ENCODE assay signal across 8 cellular contexts in genomic region chr1:150613061-150613920, GRCh38. TPM values are rescaled to one million over a fixed set of nuclear protein-coding genes. Genes with fewer than 3 reads are reported as not detected.
DNase-seq lines count a peak whose midpoint lies in the region; ATAC-seq, FAIRE-seq and TF ChIP-seq lines count a peak whose summit lies in the region.

No MANE protein-coding gene starts in this region.

- peak; percentile 42 for ATAC-seq in GM18520 (IDR thresholded peaks at IDR 0.05; ENCODE audit: unreplicated experiment)

- H3K27ac ChIP-seq in ACC112 (ENCODE audit: low read depth, low read length), result peak overlapping the region; percentile 100
- peak overlapping the region; percentile 91 for H3K27ac ChIP-seq in MM.1S (ENCODE audit: low read length)
- peak overlapping the region; percentile 72 to 74 for H3K27ac ChIP-seq in testis

- H3K9me3 ChIP-seq in MM.1S (replicated peaks; ENCODE audit: insufficient read depth, low read length), result no peaks in the 10 kb centered on the region
- no peaks in the 10 kb centered on the region for H3K9me3 ChIP-seq in testis

- H3K9me2 ChIP-seq in MM.1S (replicated peaks; ENCODE audit: insufficient read depth, low read length), result no peaks in the 10 kb centered on the region

- H3F3A ChIP-seq in MM.1S (ENCODE audit: insufficient read depth, low read length), result peaks cover 46% of the 10 kb centered on the region

- H3K9ac ChIP-seq in MM.1S (ENCODE audit: low read length), result peak overlapping the region; percentile 68

- DNase-seq in MM.1S (peak; percentile 70), T-helper 9 cell (peak; percentile 29), midbrain (lab: John Stamatoyannopoulos, UW) (peak; percentile 15), testis (no peak), occipital lobe (lab: John Stamatoyannopoulos, UW) (no peak)

- peak; percentile 58 for FAIRE-seq in colon (lab: Jason Lieb, UNC)

- H2AFZ ChIP-seq in ACC112 (ENCODE audit: low read length, unreplicated experiment) (no peak overlapping the region), MM.1S (ENCODE audit: low read length) (no peak overlapping the region)

- TF ChIP-seq CTCF in MM.1S (IDR thresholded peaks at IDR 0.05; ENCODE audit: low read length), result no peak
- no peak for TF ChIP-seq CTCF in testis (IDR thresholded peaks at IDR 0.05)

- H3K79me2 ChIP-seq in ACC112 (ENCODE audit: control insufficient read depth, insufficient read depth, low read length, unreplicated experiment), result peaks cover 3% of the 10 kb centered on the region
- H3K79me2 ChIP-seq in MM.1S (ENCODE audit: low read length), result peaks cover 12% of the 10 kb centered on the region

- peak overlapping the region; percentile 55 for H3K4me2 ChIP-seq in MM.1S (ENCODE audit: low read depth, low read length)

- H3K36me3 ChIP-seq in ACC112 (ENCODE audit: insufficient read depth, low read length), result peaks cover 24% of the 10 kb centered on the region
- H3K36me3 ChIP-seq in MM.1S (replicated peaks; ENCODE audit: insufficient read depth, low read length), result no peaks in the 10 kb centered on the region; the same call in 1 of the 2 replicates
- no peaks in the 10 kb centered on the region for H3K36me3 ChIP-seq in testis (ENCODE audit: low read depth, missing control alignments)

- H3K4me3 ChIP-seq in ACC112 (ENCODE audit: low read depth, low read length), result peak overlapping the region; percentile 47
- H3K4me3 ChIP-seq in MM.1S (ENCODE audit: low read length), result peak overlapping the region; percentile 8; the same call in 1 of the 2 replicates
- H3K4me3 ChIP-seq in testis, result no peak overlapping the region

- intact Hi-C loops in testis (cut with DNase I; ENCODE audit: low total_unique reads), result no loop called here

- H3K27me3 ChIP-seq in ACC112 (ENCODE audit: insufficient read depth, low read length), result no peaks in the 10 kb centered on the region
- no peaks in the 10 kb centered on the region for H3K27me3 ChIP-seq in MM.1S (replicated peaks; ENCODE audit: insufficient read depth, low read length)
- no peaks in the 10 kb centered on the region for H3K27me3 ChIP-seq in testis

- H3K4me1 ChIP-seq in ACC112 (ENCODE audit: control insufficient read depth, insufficient read depth, low read length, unreplicated experiment) (peaks cover 54% of the 10 kb centered on the region), MM.1S (ENCODE audit: low read length) (peaks cover 40% of the 10 kb centered on the region), testis (peaks cover 30% of the 10 kb centered on the region)

- WGBS in testis, 2 donors, result 63 to 66% methylated on average over 12 of the region's 12 CpGs

- no peak for TF ChIP-seq POLR2A in testis (IDR thresholded peaks at IDR 0.05)

- H4K20me1 ChIP-seq in MM.1S (ENCODE audit: insufficient read depth, low read length), result no peaks in the 10 kb centered on the region

RNA-seq across cellular contexts. Expression of gene ENSA, which starts 16.1 kb away (rescaled TPM):
- total RNA-seq in testis, result 10 to 100 TPM; 76.5 to 84.5 TPM
- 104 TPM for polyA plus RNA-seq in testis (ENCODE audit: insufficient read depth, low read depth, low replicate concordance)
- total RNA-seq in occipital lobe, result 105 TPM

RNA-seq across cellular contexts. Expression of gene MCL1, which starts 33.9 kb away (rescaled TPM):
- total RNA-seq in testis (100 to 1,000 TPM in 1 of 2 donors, 10 to 100 TPM in 1; 94.1 to 111 TPM), occipital lobe (146 TPM)
- polyA plus RNA-seq in testis (ENCODE audit: insufficient read depth, low read depth, low replicate concordance), result 112 TPM

Comparison
In these comparisons a context has a peak if more than half of its experiments do, and no peak if none do; other contexts are left out.
1. H3K4me3 ChIP-seq: peak in ACC112 (single experiment) and MM.1S (single experiment); none in testis (0 of 2).
2. DNase-seq: peak in MM.1S (single experiment), T-helper 9 cell (single experiment) and midbrain (single experiment); none in testis (single experiment) and occipital lobe (single experiment).
3. Peak in every context shown above with its lines, with median percentiles within 50 percentile points of each other: H3K27ac ChIP-seq.